ENCODE assay signal across 8 cellular contexts in the genomic region with DNA sequence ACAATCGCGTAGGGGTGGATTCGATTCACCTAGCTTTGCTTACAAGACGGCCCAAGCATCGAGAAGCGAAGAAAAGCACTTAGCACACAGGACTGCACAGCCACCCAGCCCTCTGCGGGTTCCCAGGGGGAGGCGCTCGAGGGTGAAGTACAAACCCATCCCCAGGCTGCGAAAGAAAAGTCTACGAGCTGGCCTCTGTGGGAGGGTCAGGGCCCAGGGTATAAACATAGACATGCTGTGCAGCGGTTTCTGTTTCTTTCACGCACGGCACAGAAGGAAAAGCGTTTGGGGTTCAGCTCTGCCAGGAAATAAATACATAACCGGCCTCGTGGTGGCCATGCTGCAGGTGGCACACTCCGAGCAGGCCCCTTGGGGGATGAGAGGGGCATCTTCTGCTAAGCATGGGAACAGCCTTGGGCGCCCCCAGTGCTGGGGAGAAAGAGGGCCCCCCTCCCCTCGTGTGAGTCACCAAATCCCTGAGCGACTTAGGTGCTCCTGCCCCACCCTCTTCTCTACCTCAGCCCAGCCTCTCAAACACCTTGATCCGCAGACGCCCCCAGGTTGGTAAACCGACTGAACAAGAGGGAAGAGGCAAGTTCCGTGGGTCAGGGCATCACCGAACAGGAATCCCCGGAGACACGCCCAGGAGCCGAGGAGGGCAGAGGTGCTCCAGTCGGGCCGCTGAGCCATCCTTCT.
DNase-seq lines count a peak whose midpoint lies in the region; ATAC-seq and TF ChIP-seq lines count a peak whose summit lies in the region.

No MANE protein-coding gene starts in this region.

- peak overlapping the region; percentile 75 for H3K4me3 Mint-ChIP-seq in stimulated activated effector memory CD8-positive, alpha-beta T cell treated with anti-CD3 and anti-CD28 coated beads, Interleukin-12 subunit alpha, Interleukin-12 subunit beta, amount 100 ng/mL, for 72 hours

- peak overlapping the region; percentile 77 for H3K27ac Mint-ChIP-seq in stimulated activated effector memory CD8-positive, alpha-beta T cell treated with anti-CD3 and anti-CD28 coated beads, Interleukin-12 subunit alpha, Interleukin-12 subunit beta, amount 100 ng/mL, for 72 hours

- peak; percentile 87 for ATAC-seq in GM18520 (IDR thresholded peaks at IDR 0.05; ENCODE audit: unreplicated experiment)
- peak; percentile 95 for ATAC-seq in HG02973 (IDR thresholded peaks at IDR 0.05; ENCODE audit: unreplicated experiment)
- peak; percentile 94 for ATAC-seq in stimulated activated effector memory CD8-positive, alpha-beta T cell treated with anti-CD3 and anti-CD28 coated beads, Interleukin-12 subunit alpha, Interleukin-12 subunit beta, amount 100 ng/mL, for 72 hours

- no peak overlapping the region for H3K4me3 ChIP-seq in coronary artery

- no peaks in the 10 kb centered on the region for H3K9me3 Mint-ChIP-seq in stimulated activated effector memory CD8-positive, alpha-beta T cell treated with anti-CD3 and anti-CD28 coated beads, Interleukin-12 subunit alpha, Interleukin-12 subunit beta, amount 100 ng/mL, for 72 hours

- peak; percentile 34 for DNase-seq in effector CD8-positive, alpha-beta T cell (lab: John Stamatoyannopoulos, UW)
- peak; percentile 52 to 79 for DNase-seq in stimulated activated effector memory CD8-positive, alpha-beta T cell treated with anti-CD3 and anti-CD28 coated beads, Interleukin-12 subunit alpha, Interleukin-12 subunit beta, amount 100 ng/mL, for 72 hours (ENCODE audit: low spot score in 2 of 2)
- DNase-seq in UCSD-AML1 (lab: John Stamatoyannopoulos, UW; ENCODE audit: unreplicated experiment) (no peak), coronary artery (ENCODE audit: low spot score) (no peak), ecto neural progenitor cell (ENCODE audit: low spot score) (no peak)

- peaks cover 49% of the 10 kb centered on the region for H3K4me1 Mint-ChIP-seq in stimulated activated effector memory CD8-positive, alpha-beta T cell treated with anti-CD3 and anti-CD28 coated beads, Interleukin-12 subunit alpha, Interleukin-12 subunit beta, amount 100 ng/mL, for 72 hours

- TF ChIP-seq CTCF in VCaP (conservative IDR thresholded peaks at IDR 0.05) (no peak), coronary artery (IDR thresholded peaks at IDR 0.05) (no peak)

- peak overlapping the region; percentile 54; the same call in 1 of the 2 replicates for H3K27ac ChIP-seq in VCaP
- H3K27ac ChIP-seq in coronary artery: no peak overlapping the region

- peaks cover 37% of the 10 kb centered on the region for H3K36me3 Mint-ChIP-seq in stimulated activated effector memory CD8-positive, alpha-beta T cell treated with anti-CD3 and anti-CD28 coated beads, Interleukin-12 subunit alpha, Interleukin-12 subunit beta, amount 100 ng/mL, for 72 hours

Comparison
In these comparisons a context has a peak if more than half of its experiments do, and no peak if none do; other contexts are left out.
1. DNase-seq: peak in effector CD8-positive, alpha-beta T cell (single experiment) and stimulated activated effector memory CD8-positive, alpha-beta T cell treated with anti-CD3 and anti-CD28 coated beads, Interleukin-12 subunit alpha, Interleukin-12 subunit beta, amount 100 ng/mL, for 72 hours (2 of 2); none in UCSD-AML1 (single experiment), coronary artery (single experiment) and ecto neural progenitor cell (single experiment).
2. Peak in every context shown above with its lines, with median percentiles within 50 percentile points of each other: ATAC-seq.